In genomic region chr12:131711551-131712205, GRCh38 we compare ENCODE assay signal across 8 cellular contexts. TPM values are rescaled to one million over a fixed set of nuclear protein-coding genes. Genes with fewer than 3 reads are reported as not detected.
DNase-seq lines count a peak whose midpoint lies in the region; ATAC-seq and TF ChIP-seq lines count a peak whose summit lies in the region.

No MANE protein-coding gene starts in this region.

- WGBS in esophagus, 2 donors, result 0 to 1% methylated on average over 37 of the region's 37 CpGs

- in situ Hi-C loops in Panc1 (cut with HindIII; ENCODE audit: low pct_unique_long_range_greater_than_20kb, low sequenced_read_pairs), result no loop called here

- ATAC-seq in GM21515 (IDR thresholded peaks at IDR 0.05; ENCODE audit: unreplicated experiment), result peak; percentile 23
- peak; percentile 16; the same call in 1 of the 2 replicates for ATAC-seq in Panc1
- ATAC-seq in HG03469 (IDR thresholded peaks at IDR 0.05; ENCODE audit: unreplicated experiment), result no peak

- peaks cover 6% of the 10 kb centered on the region for H3K27me3 Mint-ChIP-seq in progenitor cell of endocrine pancreas

- peaks cover 18% of the 10 kb centered on the region for H3K4me1 Mint-ChIP-seq in progenitor cell of endocrine pancreas (ENCODE audit: low read depth)

- intact Hi-C loops in Panc1 (cut with micrococcal nuclease; ENCODE audit: unreplicated experiment), result no loop called here

- CTCF ChIA-PET in Panc1 (lab: Charles Lee), result no interaction called here

- POLR2A ChIA-PET in Panc1 (lab: Charles Lee), result no interaction called here

- TF ChIP-seq CTCF in Panc1 (IDR thresholded peaks at IDR 0.05) (no peak), progenitor cell of endocrine pancreas (IDR thresholded peaks at IDR 0.05; ENCODE audit: unreplicated experiment) (no peak)

- peak overlapping the region; percentile 100 for H3K27ac Mint-ChIP-seq in progenitor cell of endocrine pancreas

- H3K27me3 ChIP-seq in Panc1 (ENCODE audit: control insufficient read depth, insufficient read depth, low read length), result no peaks in the 10 kb centered on the region
- no peaks in the 10 kb centered on the region for H3K27me3 ChIP-seq in esophagus (ENCODE audit: control insufficient read depth in 1 of 2, insufficient read depth in 2 of 2, low read length in 2 of 2)

- no TSS peak for BruUV-seq in Panc1 (replicated peaks; lab: Mats Ljungman, UMichigan)

- H3K9me3 Mint-ChIP-seq in progenitor cell of endocrine pancreas (ENCODE audit: low read depth), result no peaks in the 10 kb centered on the region

- H3K4me3 Mint-ChIP-seq in progenitor cell of endocrine pancreas (ENCODE audit: low read depth), result peak overlapping the region; percentile 98

- H3K4me1 ChIP-seq in Panc1 (ENCODE audit: control insufficient read depth, insufficient read depth, low read length) (peaks cover 14% of the 10 kb centered on the region), esophagus (ENCODE audit: control insufficient read depth in 2 of 2, insufficient read depth in 2 of 2, low read length in 1 of 2) (peaks cover 6% of the 10 kb centered on the region in 2 donors)

- peak overlapping the region; percentile 99 for H3K4me3 ChIP-seq in Panc1 (ENCODE audit: low read depth in 2 of 2, low read length in 2 of 2)
- peak overlapping the region; percentile 92 to 97 for H3K4me3 ChIP-seq in esophagus (ENCODE audit: low read depth in 1 of 2, low read length in 2 of 2)

- H3K9me3 ChIP-seq in Panc1 (ENCODE audit: control insufficient read depth, insufficient read depth, low read depth, low read length), result no peaks in the 10 kb centered on the region
- no peaks in the 10 kb centered on the region for H3K9me3 ChIP-seq in esophagus (ENCODE audit: control insufficient read depth in 2 of 2, insufficient read depth in 1 of 2, low read depth in 1 of 2, low read length in 1 of 2)

- H3K36me3 ChIP-seq in Panc1 (ENCODE audit: control insufficient read depth, insufficient read depth, low read length) (peaks cover 26% of the 10 kb centered on the region), esophagus (ENCODE audit: control insufficient read depth in 2 of 2, insufficient read depth in 2 of 2, low read length in 1 of 2) (peaks cover 3 to 10% of the 10 kb centered on the region in 2 donors)

- H3K36me3 Mint-ChIP-seq in progenitor cell of endocrine pancreas (ENCODE audit: insufficient read depth), result peaks cover 7% of the 10 kb centered on the region

- no peak for DNase-seq in Panc1 (ENCODE audit: low read depth, low spot score)
- no peak for DNase-seq in progenitor cell of endocrine pancreas (ENCODE audit: low spot score, unreplicated experiment)
- DNase-seq in AG20443 (ENCODE audit: low spot score), result no peak
- no peak for DNase-seq in NOMO-1 treated with dmso at 0.1 percent for 144 hours (lab: John Stamatoyannopoulos, UW; ENCODE audit: unreplicated experiment)
- no peak for DNase-seq in NCI-H1092 (lab: John Stamatoyannopoulos, UW)

- H3K27ac ChIP-seq in Panc1 (ENCODE audit: low read length) (peak overlapping the region; percentile 97), esophagus (ENCODE audit: low read depth in 2 of 2, low read length in 1 of 2) (peak overlapping the region in 1 of 2 donors; percentile 80)

RNA-seq across cellular contexts. Expression of gene SFSWAP, which starts 0.8 kb away (rescaled TPM):
- total RNA-seq in Panc1 (2021; ENCODE audit: unreplicated experiment), result 41.6 TPM
- polyA plus RNA-seq in Panc1 (2012; ENCODE audit: insufficient read length), result 27.1 TPM
- polyA plus RNA-seq in esophagus, result 10 to 100 TPM; 20.8 to 27.9 TPM
- total RNA-seq in progenitor cell of endocrine pancreas, result 62.1 and 64.5 TPM in 2 replicates
